In genomic region chrX:44157858-44158257, GRCh38 we compare ENCODE assay signal across 3 cellular contexts.
TF ChIP-seq lines count a peak whose summit lies in the region.

No MANE protein-coding gene starts in this region.

TF ChIP-seq in A549, 52 proteins besides CTCF, POLR2A, EP300 and RAD21:
- TF ChIP-seq HOXB5 (CRISPR knock-in tag; IDR thresholded peaks at IDR 0.05), result no peak
- TF ChIP-seq NR3C1 (IDR thresholded peaks at IDR 0.05), result no peak
- TF ChIP-seq FOSL2 (IDR thresholded peaks at IDR 0.05), result no peak
- no peak for TF ChIP-seq FOSL2 (CRISPR knock-in tag; IDR thresholded peaks at IDR 0.05)
- TF ChIP-seq CBX2 (IDR thresholded peaks at IDR 0.05; ENCODE audit: borderline replicate concordance, low read depth), result no peak
- no peak for TF ChIP-seq SMC3 (IDR thresholded peaks at IDR 0.05)
- no peak for TF ChIP-seq EHMT2 (IDR thresholded peaks at IDR 0.05; ENCODE audit: low read depth)
- no peak for TF ChIP-seq PBX3 (IDR thresholded peaks at IDR 0.05)
- TF ChIP-seq MAFK (IDR thresholded peaks at IDR 0.05; ENCODE audit: partially characterized antibody), result no peak
- TF ChIP-seq HEYL (CRISPR knock-in tag; IDR thresholded peaks at IDR 0.05), result no peak
- TF ChIP-seq MAX (IDR thresholded peaks at IDR 0.05), result no peak
- TF ChIP-seq ZFP36 (IDR thresholded peaks at IDR 0.05; ENCODE audit: borderline replicate concordance, partially characterized antibody), result no peak
- no peak for TF ChIP-seq HES2 (IDR thresholded peaks at IDR 0.05)
- no peak for TF ChIP-seq E2F6 (IDR thresholded peaks at IDR 0.05; ENCODE audit: borderline replicate concordance, low read depth)
- no peak for TF ChIP-seq ELK1 (IDR thresholded peaks at IDR 0.05; ENCODE audit: low read depth, low read length)
- no peak for TF ChIP-seq PHF8 (IDR thresholded peaks at IDR 0.05; ENCODE audit: borderline replicate concordance, low read depth)
- no peak for TF ChIP-seq RCOR1 (IDR thresholded peaks at IDR 0.05; ENCODE audit: low read depth, low read length)
- no peak for TF ChIP-seq GATA3 (IDR thresholded peaks at IDR 0.05; ENCODE audit: borderline replicate concordance)
- no peak for TF ChIP-seq MYC (IDR thresholded peaks at IDR 0.05; ENCODE audit: borderline replicate concordance, low read length)
- TF ChIP-seq ZSCAN20 (CRISPR knock-in tag; IDR thresholded peaks at IDR 0.05), result no peak
- no peak for TF ChIP-seq ZNF302 (CRISPR knock-in tag; IDR thresholded peaks at IDR 0.05)

TF ChIP-seq in IMR-90, 13 proteins besides CTCF, POLR2A, EP300 and RAD21:
- TF ChIP-seq USF2 (IDR thresholded peaks at IDR 0.05; ENCODE audit: low read depth, low read length) (no peak), RCOR1 (IDR thresholded peaks at IDR 0.05; ENCODE audit: insufficient replicate concordance, low read length) (no peak), FOS (IDR thresholded peaks at IDR 0.05; ENCODE audit: low read depth, low read length) (no peak), MAFK (IDR thresholded peaks at IDR 0.05; ENCODE audit: low read depth, low read length) (no peak), SMC3 (IDR thresholded peaks at IDR 0.05; ENCODE audit: low read depth, low read length) (no peak), MXI1 (IDR thresholded peaks at IDR 0.05; ENCODE audit: borderline replicate concordance, low read depth, low read length) (no peak), ELK1 (IDR thresholded peaks at IDR 0.05; ENCODE audit: borderline replicate concordance, low read depth, low read length) (no peak), CHD1 (IDR thresholded peaks at IDR 0.05; ENCODE audit: low read depth, low read length) (no peak), MAZ (IDR thresholded peaks at IDR 0.05; ENCODE audit: borderline replicate concordance, low read depth, low read length) (no peak), CEBPB (IDR thresholded peaks at IDR 0.05; ENCODE audit: low read depth, low read length) (no peak), BHLHE40 (IDR thresholded peaks at IDR 0.05; ENCODE audit: low read depth, low read length) (no peak), RFX5 (IDR thresholded peaks at IDR 0.05; ENCODE audit: low read depth, low read length) (no peak), NFE2L2 (IDR thresholded peaks at IDR 0.05; ENCODE audit: low read depth, low read length) (no peak)

TF ChIP-seq in neural cell, 6 proteins besides CTCF, POLR2A, EP300 and RAD21:
- TF ChIP-seq POLR2AphosphoS5 (IDR thresholded peaks at IDR 0.05), result no peak
- TF ChIP-seq SMC3 (conservative IDR thresholded peaks at IDR 0.05; ENCODE audit: poor library complexity), result no peak
- TF ChIP-seq EZH2 (IDR thresholded peaks at IDR 0.05; ENCODE audit: borderline replicate concordance, insufficient read depth, low read length, poor library complexity, severe bottlenecking), result no peak
- TF ChIP-seq REST (IDR thresholded peaks at IDR 0.05; ENCODE audit: borderline replicate concordance), result no peak
- no peak for TF ChIP-seq MXI1 (conservative IDR thresholded peaks at IDR 0.05; ENCODE audit: poor library complexity, severe bottlenecking)
- no peak for TF ChIP-seq TAF1 (IDR thresholded peaks at IDR 0.05; ENCODE audit: low read depth)
